20 cellular contexts compared by ENCODE assay signal in the genomic region with DNA sequence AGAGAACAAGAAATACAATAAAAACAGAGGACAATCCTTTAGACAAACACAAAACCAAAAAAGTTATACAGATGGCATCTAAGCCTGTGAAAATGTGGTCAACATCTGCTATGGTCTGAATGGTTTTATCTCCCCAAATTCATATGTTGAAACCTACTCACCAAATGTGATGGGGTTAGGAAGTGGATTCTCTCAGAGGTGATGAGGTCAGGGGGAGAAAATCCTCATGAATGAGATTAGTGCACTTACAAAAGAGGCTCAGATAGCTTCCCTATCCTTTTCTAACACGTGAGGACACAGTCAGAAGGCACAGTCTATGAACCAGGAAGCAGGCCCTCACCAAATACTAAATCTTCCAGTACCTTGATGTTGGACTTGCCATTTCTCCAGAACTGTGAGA.
"Had no signal": no experiment of that assay in that cellular context is flagged by ENCODE, and none has a peak within 500 bp of the region (broad histone marks: within the 10 kb centered on the region; RNA-seq: fewer than 3 reads in every experiment).

No MANE protein-coding gene starts in this region.

- DNase-seq: activated CD4-positive, alpha-beta T cell treated with anti-CD3 and anti-CD28 coated beads for 4 hours; activated CD4-positive, alpha-beta T cell treated with anti-CD3 and anti-CD28 coated beads, Interleukin-2, amount 50 U/mL, for 48 hours; activated CD4-positive, CD25-positive, alpha-beta regulatory T cell; activated naive CD4-positive, alpha-beta T cell treated with Interleukin-2 at 50 U/mL for 16 hours; activated T-cell treated with anti-CD3 and anti-CD28 coated beads, Interleukin-2, amount 50 U/mL, for 48 hours; amygdala; colonic mucosa; dorsolateral prefrontal cortex; foreskin keratinocyte; kidney; lower lobe of right lung; naive B cell; stimulated activated CD4-positive, alpha-beta T cell treated with anti-CD3 and anti-CD28 coated beads, Interleukin-15, amount 100 ng/mL, for 24 hours; stomach; transverse colon had no signal

- H3K9me3 ChIP-seq: colonic mucosa, lower lobe of right lung, stomach, transverse colon had no signal

- H3K4me2 ChIP-seq: smooth muscle cell had no signal

- H3K4me1 ChIP-seq: colonic mucosa, foreskin keratinocyte, lower lobe of right lung, stomach had no signal

- H3K27ac ChIP-seq: colonic mucosa, dorsolateral prefrontal cortex, epithelial cell of prostate, foreskin keratinocyte, lower lobe of right lung, stomach, transverse colon had no signal

- H3K27me3 ChIP-seq: colonic mucosa, dorsolateral prefrontal cortex, foreskin keratinocyte, stomach, transverse colon had no signal

- ATAC-seq: foreskin keratinocyte; left lobe of liver; lower lobe of right lung; sciatic nerve; stimulated activated memory B cell treated with anti-CD40 and anti-IgM and Interleukin-4, amounts not matched to agents 10 μg/mL and 1 μg/mL and 100 μg/mL, for 72 hours had no signal

- H3K4me3 ChIP-seq: colonic mucosa, dorsolateral prefrontal cortex, lower lobe of right lung, smooth muscle cell, stomach, transverse colon had no signal

- H3K36me3 ChIP-seq: colonic mucosa had no signal
